Comparison of ENCODE assay signal across 8 cellular contexts in the genomic region with DNA sequence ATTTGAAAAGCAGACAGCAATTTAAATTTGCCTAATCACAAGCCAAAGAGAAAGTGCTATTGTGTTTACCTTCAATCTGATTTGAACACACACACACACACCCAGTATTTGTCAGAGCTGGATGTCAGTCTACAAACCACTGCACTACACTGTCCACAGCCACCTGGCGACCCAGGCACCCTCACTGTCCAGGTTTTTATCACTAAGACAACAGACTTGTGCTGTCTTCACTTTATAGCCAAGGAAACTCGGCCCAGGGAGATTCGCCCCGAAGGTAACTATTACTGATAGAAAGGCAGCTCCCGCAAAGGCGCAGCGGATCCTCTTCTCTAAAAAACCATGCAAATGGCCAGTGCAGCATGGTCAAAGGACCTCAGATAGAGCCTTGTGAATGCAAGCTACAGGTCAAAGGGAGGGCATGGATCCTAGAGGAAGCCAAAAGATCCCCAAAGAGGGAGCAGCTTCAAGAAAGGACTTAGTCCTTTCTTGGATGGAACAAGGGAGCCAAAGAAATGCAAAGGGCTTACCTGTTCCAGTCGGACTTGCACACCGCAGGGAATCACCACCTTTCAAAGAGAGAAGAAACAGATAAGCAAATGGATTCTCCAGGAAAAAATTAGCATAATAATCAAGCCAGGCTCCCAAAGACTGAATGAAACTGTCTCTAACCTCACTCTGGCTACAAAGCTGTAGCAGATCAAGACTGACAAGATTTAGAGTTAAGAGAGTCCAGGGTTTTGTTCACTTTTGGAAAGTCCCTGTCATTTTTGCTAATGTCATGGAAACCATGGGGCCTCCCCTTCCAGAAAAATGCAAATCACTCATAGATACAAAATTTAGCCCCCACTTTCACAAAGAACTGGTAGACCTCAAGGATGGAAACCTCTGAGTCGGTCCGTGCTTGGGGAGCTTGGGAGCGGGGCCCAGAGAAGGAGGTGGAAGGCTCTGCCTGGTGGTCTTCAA.
DNase-seq lines count a peak whose midpoint lies in the region; ATAC-seq and TF ChIP-seq lines count a peak whose summit lies in the region.

No MANE protein-coding gene starts in this region.

- peak overlapping the region; percentile 93 for H3K4me2 ChIP-seq in MM.1S (ENCODE audit: low read depth, low read length)

- peak; percentile 91 for DNase-seq in MM.1S
- no peak for DNase-seq in lung (ENCODE audit: low spot score)
- no peak for DNase-seq in germinal center (ENCODE audit: low spot score)
- DNase-seq in ovary: no peak
- DNase-seq in dorsolateral prefrontal cortex: no peak
- DNase-seq in omental fat pad (ENCODE audit: low spot score): no peak

- ATAC-seq in GM21619 (IDR thresholded peaks at IDR 0.05; ENCODE audit: unreplicated experiment): peak; percentile 56
- ATAC-seq in lung (ENCODE audit: insufficient read depth, low FRiP score): no peak
- ATAC-seq in omental fat pad (ENCODE audit: low FRiP score): no peak

- no peak overlapping the region for H2AFZ ChIP-seq in MM.1S (ENCODE audit: low read length)

- TF ChIP-seq EP300 in ovary (IDR thresholded peaks at IDR 0.05): no peak

- H3K27ac ChIP-seq in MM.1S (ENCODE audit: low read length): peak overlapping the region; percentile 99
- H3K27ac ChIP-seq in lung (ENCODE audit: low read depth in 1 of 2, low read length in 1 of 2): peak overlapping the region; percentile 90 to 93
- H3K27ac ChIP-seq in ovary: no peak overlapping the region
- no peak overlapping the region for H3K27ac ChIP-seq in dorsolateral prefrontal cortex

- 92 to 93% methylated on average over 12 of the region's 12 CpGs for WGBS in lung, 2 donors
- WGBS in ovary, 3 donors: 88 to 93% (median 92%) methylated on average over 12 of the region's 12 CpGs

- peaks cover 64% of the 10 kb centered on the region for H3F3A ChIP-seq in MM.1S (ENCODE audit: insufficient read depth, low read length)

- peaks cover 7% of the 10 kb centered on the region; the same call in 1 of the 2 replicates for H3K36me3 ChIP-seq in MM.1S (replicated peaks; ENCODE audit: insufficient read depth, low read length)
- H3K36me3 ChIP-seq in lung (ENCODE audit: control insufficient read depth in 2 of 2, insufficient read depth in 2 of 2, low read length in 2 of 2): peaks cover 0 to 1% of the 10 kb centered on the region in 2 donors
- no peaks in the 10 kb centered on the region for H3K36me3 ChIP-seq in ovary

- H3K9ac ChIP-seq in MM.1S (ENCODE audit: low read length): peak overlapping the region; percentile 98

- H3K27me3 ChIP-seq in MM.1S (replicated peaks; ENCODE audit: insufficient read depth, low read length): no peaks in the 10 kb centered on the region
- H3K27me3 ChIP-seq in lung (ENCODE audit: control insufficient read depth, insufficient read depth): no peaks in the 10 kb centered on the region
- no peaks in the 10 kb centered on the region for H3K27me3 ChIP-seq in ovary
- peaks cover 0 to 51% (median 0%) of the 10 kb centered on the region in 45 donors for H3K27me3 ChIP-seq in dorsolateral prefrontal cortex

- peaks cover 16% of the 10 kb centered on the region for H4K20me1 ChIP-seq in MM.1S (ENCODE audit: insufficient read depth, low read length)

- H3K9me2 ChIP-seq in MM.1S (replicated peaks; ENCODE audit: insufficient read depth, low read length): no peaks in the 10 kb centered on the region

- TF ChIP-seq CTCF in MM.1S (IDR thresholded peaks at IDR 0.05; ENCODE audit: low read length) (no peak), lung (IDR thresholded peaks at IDR 0.05; ENCODE audit: control extremely low read depth, extremely low read depth) (no peak), ovary (IDR thresholded peaks at IDR 0.05) (no peak), dorsolateral prefrontal cortex (IDR thresholded peaks at IDR 0.05 in 54 of 56, conservative IDR thresholded peaks at IDR 0.05 in 2 of 56; ENCODE audit: low read depth in 1 of 56, partially characterized antibody in 56 of 56) (no peak), omental fat pad (IDR thresholded peaks at IDR 0.05) (no peak)

- H3K4me1 ChIP-seq in MM.1S (ENCODE audit: low read length) (peaks cover 57% of the 10 kb centered on the region), lung (ENCODE audit: control insufficient read depth in 2 of 2, insufficient read depth in 2 of 2, low read length in 2 of 2) (peaks cover 14 to 32% of the 10 kb centered on the region in 2 donors), ovary (ENCODE audit: insufficient read depth) (peaks cover 37% of the 10 kb centered on the region)

- intact Hi-C loops in ovary (cut with DNase I) (no loop called here), dorsolateral prefrontal cortex (cut with DNase I) (no loop called here)

- no peak for TF ChIP-seq POLR2A in ovary (IDR thresholded peaks at IDR 0.05)

- H3K9me3 ChIP-seq in MM.1S (replicated peaks; ENCODE audit: insufficient read depth, low read length) (no peaks in the 10 kb centered on the region), lung (ENCODE audit: control insufficient read depth in 2 of 2, insufficient read depth in 1 of 2, low read length in 1 of 2) (no peaks in the 10 kb centered on the region), ovary (no peaks in the 10 kb centered on the region)

- peak overlapping the region; percentile 10; the same call in 1 of the 2 replicates for H3K4me3 ChIP-seq in GM08714 (ENCODE audit: low read length)
- peak overlapping the region; percentile 83 for H3K4me3 ChIP-seq in MM.1S (ENCODE audit: low read length)
- H3K4me3 ChIP-seq in lung: no peak overlapping the region
- H3K4me3 ChIP-seq in ovary: no peak overlapping the region
- no peak overlapping the region for H3K4me3 ChIP-seq in dorsolateral prefrontal cortex

- peaks cover 93% of the 10 kb centered on the region for H3K79me2 ChIP-seq in MM.1S (ENCODE audit: low read length)

Comparison
In these comparisons a context has a peak if more than half of its experiments do, and no peak if none do; other contexts are left out.
1. H3K4me3 ChIP-seq: peak in GM08714 (single experiment) and MM.1S (single experiment); none in lung (single experiment), ovary (single experiment) and dorsolateral prefrontal cortex (0 of 59).
2. H3K27ac ChIP-seq: peak in MM.1S (single experiment) and lung (2 of 2); none in ovary (0 of 2) and dorsolateral prefrontal cortex (0 of 59).